8 cellular contexts compared by ENCODE assay signal in genomic region chr4:145679520-145679919, GRCh38. TPM values are rescaled to one million over a fixed set of nuclear protein-coding genes. Genes with fewer than 3 reads are reported as not detected.
DNase-seq lines count a peak whose midpoint lies in the region; ATAC-seq and TF ChIP-seq lines count a peak whose summit lies in the region.

No MANE protein-coding gene starts in this region.

- DNase-seq in Ammon's horn (ENCODE audit: low spot score) (peak; percentile 4), NCI-H146 (lab: John Stamatoyannopoulos, UW) (peak; percentile 78), brain pericyte (ENCODE audit: low read depth, low spot score) (peak; percentile 48), mesendoderm (peak; percentile 32), BE2C (no peak), uterus (no peak), GM13976 (ENCODE audit: low spot score) (no peak)

- no peak overlapping the region for H4K8ac ChIP-seq in mesendoderm (ENCODE audit: low read depth, low read length)

- no peak overlapping the region for H2BK5ac ChIP-seq in mesendoderm (ENCODE audit: low read length)

- H3K56ac ChIP-seq in mesendoderm (ENCODE audit: low read length) = no peak overlapping the region

- H3K4ac ChIP-seq in mesendoderm (ENCODE audit: low read depth, low read length) = no peak overlapping the region

- no peaks in the 10 kb centered on the region for H3K36me3 ChIP-seq in mesendoderm (ENCODE audit: control insufficient read depth, insufficient read depth, low read length)
- no peaks in the 10 kb centered on the region for H3K36me3 ChIP-seq in BE2C
- H3K36me3 ChIP-seq in uterus = no peaks in the 10 kb centered on the region

- H3K4me2 ChIP-seq in mesendoderm (ENCODE audit: low read length) = no peak overlapping the region

- in situ Hi-C loops in GM13976 (cut with MboI; ENCODE audit: low sequenced_read_pairs, unreplicated experiment) = no loop called here

- H3K79me1 ChIP-seq in mesendoderm (ENCODE audit: low read length) = no peaks in the 10 kb centered on the region

- TF ChIP-seq POLR2A in uterus (IDR thresholded peaks at IDR 0.05) = no peak

- no peak overlapping the region for H4K5ac ChIP-seq in mesendoderm (ENCODE audit: low read length)

- TF ChIP-seq CTCF in BE2C (IDR thresholded peaks at IDR 0.05; ENCODE audit: low read depth, low read length) = no peak
- TF ChIP-seq CTCF in uterus (IDR thresholded peaks at IDR 0.05) = no peak
- TF ChIP-seq CTCF in GM13976 (IDR thresholded peaks at IDR 0.05; ENCODE audit: borderline replicate concordance, control extremely low read depth, extremely low read depth, insufficient read depth, missing control alignments) = no peak

- H3K27ac ChIP-seq in mesendoderm (ENCODE audit: low read depth, low read length) = no peak overlapping the region
- H3K27ac ChIP-seq in uterus = no peak overlapping the region

- H2BK120ac ChIP-seq in mesendoderm (ENCODE audit: low read depth, low read length) = no peak overlapping the region

- H2AK5ac ChIP-seq in mesendoderm (ENCODE audit: low read length) = no peak overlapping the region

- no CpG with 5 or more reads among the region's 1 CpG for WGBS in mesendoderm (ENCODE audit: extremely low coverage, insufficient coverage, low lambda C conversion rate)

- H3K4me3 ChIP-seq in mesendoderm (ENCODE audit: low read length) (no peak overlapping the region), BE2C (ENCODE audit: low read depth, low read length) (no peak overlapping the region), uterus (no peak overlapping the region)

- H3K4me1 ChIP-seq in mesendoderm (ENCODE audit: control insufficient read depth, low read depth, low read length) (peaks cover 2% of the 10 kb centered on the region), BE2C (no peaks in the 10 kb centered on the region; the same call in 1 of the 2 replicates), uterus (peaks cover 0 to 8% of the 10 kb centered on the region in 2 donors)

- H3K27me3 ChIP-seq in mesendoderm (ENCODE audit: insufficient read depth, low read length, poor library complexity) (no peaks in the 10 kb centered on the region), BE2C (no peaks in the 10 kb centered on the region), uterus (no peaks in the 10 kb centered on the region)

- H3K18ac ChIP-seq in mesendoderm (ENCODE audit: low read length) = no peak overlapping the region

- intact Hi-C loops in uterus (cut with DNase I; ENCODE audit: low total_unique reads) = no loop called here

- no peak overlapping the region for H2BK15ac ChIP-seq in mesendoderm (replicated peaks; ENCODE audit: low read depth)

- H3K79me2 ChIP-seq in mesendoderm (ENCODE audit: control insufficient read depth, insufficient read depth, low read length) = no peaks in the 10 kb centered on the region

- no peak overlapping the region for H3K23ac ChIP-seq in mesendoderm (ENCODE audit: low read length)

- no peak for ATAC-seq in GM19452 (IDR thresholded peaks at IDR 0.05; ENCODE audit: unreplicated experiment)

- H3K9ac ChIP-seq in mesendoderm (ENCODE audit: low read length) = no peak overlapping the region

- H3K9me3 ChIP-seq in BE2C = no peaks in the 10 kb centered on the region
- H3K9me3 ChIP-seq in uterus = no peaks in the 10 kb centered on the region

RNA-seq across cellular contexts. Expression of gene C4orf51, which starts 0.4 kb away (rescaled TPM):
- 2.5 TPM for polyA plus RNA-seq in mesendoderm (2013, experiment 1 of 2)
- polyA plus RNA-seq in mesendoderm (2013, experiment 2 of 2) = 2.2 TPM
- not detected for polyA plus RNA-seq in BE2C (2012; ENCODE audit: insufficient read depth, insufficient read length, low read depth)
- total RNA-seq in uterus = not detected

Comparison
In these comparisons a context has a peak if more than half of its experiments do, and no peak if none do; other contexts are left out.
1. DNase-seq: peak in Ammon's horn (single experiment), NCI-H146 (single experiment), brain pericyte (single experiment) and mesendoderm (single experiment); none in BE2C (single experiment), uterus (0 of 2) and GM13976 (single experiment).